Comparison of ENCODE assay signal across 8 cellular contexts in genomic region chr2:96763511-96764252, GRCh38. TPM values are rescaled to one million over a fixed set of nuclear protein-coding genes. Genes with fewer than 3 reads are reported as not detected.
A peak's percentile ranks its signal among the peaks of the same experiment; 100 is the strongest.
DNase-seq lines count a peak whose midpoint lies in the region; ATAC-seq and TF ChIP-seq lines count a peak whose summit lies in the region.

No MANE protein-coding gene starts in this region.

- no peaks in the 10 kb centered on the region for H3K27me3 ChIP-seq in CD8-positive, alpha-beta T cell (ENCODE audit: insufficient read depth, low read length)
- no peaks in the 10 kb centered on the region; the same call in 1 of the 2 replicates for H3K27me3 ChIP-seq in HAP-1 (ENCODE audit: low read depth)
- H3K27me3 ChIP-seq in esophagus squamous epithelium: no peaks in the 10 kb centered on the region
- no peaks in the 10 kb centered on the region for H3K27me3 ChIP-seq in ovary

- WGBS in esophagus squamous epithelium, 2 donors: 7 to 22% methylated on average over 6 to 7 of the region's 7 CpGs
- WGBS in ovary, 3 donors: 24 to 31% (median 25%) methylated on average over 7 of the region's 7 CpGs

- no peaks in the 10 kb centered on the region for H3K9me3 ChIP-seq in CD8-positive, alpha-beta T cell (ENCODE audit: low read length)
- H3K9me3 ChIP-seq in HAP-1 (no peaks in the 10 kb centered on the region), esophagus squamous epithelium (no peaks in the 10 kb centered on the region), ovary (no peaks in the 10 kb centered on the region)

- TF ChIP-seq POLR2A in esophagus squamous epithelium (IDR thresholded peaks at IDR 0.05): no peak
- no peak for TF ChIP-seq POLR2A in ovary (IDR thresholded peaks at IDR 0.05)

- peak in 1 of 7 experiments; percentile 30 for DNase-seq in CD8-positive, alpha-beta T cell
- DNase-seq in HAP-1 (ENCODE audit: low spot score in 2 of 2): peak; percentile 66 to 75
- no peak for DNase-seq in esophagus squamous epithelium (lab: John Stamatoyannopoulos, UW)
- no peak for DNase-seq in ovary
- DNase-seq in ureter (ENCODE audit: low spot score): no peak

- H3K4me1 Mint-ChIP-seq in CD8-positive, alpha-beta T cell (ENCODE audit: low read depth): peaks cover 78% of the 10 kb centered on the region

- no peak for ATAC-seq in CD8-positive, alpha-beta T cell
- ATAC-seq in HG03139 (IDR thresholded peaks at IDR 0.05; ENCODE audit: unreplicated experiment) (no peak), GM18519 (IDR thresholded peaks at IDR 0.05; ENCODE audit: low FRiP score, unreplicated experiment) (no peak)

- CTCF ChIA-PET in CD8-positive, alpha-beta T cell (lab: Charles Lee): interaction anchor here (0.7 to 4.1 kb wide), 21 partner anchors 11 to 226 kb away, joined by 3 to 25 read pairs (median 4); partner anchors contain the start of genes KANSL3 and LMAN2L

- no peaks in the 10 kb centered on the region for H3K27me3 Mint-ChIP-seq in CD8-positive, alpha-beta T cell (ENCODE audit: low read depth)

- peak; percentile 31 for TF ChIP-seq CTCF in CD8-positive, alpha-beta T cell (IDR thresholded peaks at IDR 0.05)
- peak; percentile 64 for TF ChIP-seq CTCF in VCaP (conservative IDR thresholded peaks at IDR 0.05)
- peak in 3 of 6 experiments; percentile 19 to 46 (median 25) for TF ChIP-seq CTCF in esophagus squamous epithelium (IDR thresholded peaks at IDR 0.05)
- peak in 1 of 3 donors; percentile 10 for TF ChIP-seq CTCF in ovary (IDR thresholded peaks at IDR 0.05)

- H3K27ac ChIP-seq in CD8-positive, alpha-beta T cell (ENCODE audit: low read depth, low read length): no peak overlapping the region
- H3K27ac ChIP-seq in VCaP (peak overlapping the region; percentile 25; the same call in 1 of the 2 replicates), esophagus squamous epithelium (peak overlapping the region; percentile 19 to 73 (median 59)), ovary (no peak overlapping the region)

- H3K36me3 Mint-ChIP-seq in CD8-positive, alpha-beta T cell: peaks cover 13% of the 10 kb centered on the region

- peak overlapping the region; percentile 95 for H3K4me3 ChIP-seq in CD8-positive, alpha-beta T cell (ENCODE audit: low read depth, low read length)
- peak overlapping the region; percentile 70 for H3K4me3 ChIP-seq in HAP-1
- peak overlapping the region; percentile 22 to 83 (median 71) for H3K4me3 ChIP-seq in esophagus squamous epithelium
- H3K4me3 ChIP-seq in ovary: peak overlapping the region; percentile 70

- H3K9me3 Mint-ChIP-seq in CD8-positive, alpha-beta T cell: no peaks in the 10 kb centered on the region

- H3K27ac Mint-ChIP-seq in CD8-positive, alpha-beta T cell: no peak overlapping the region

- no peaks in the 10 kb centered on the region for H3K36me3 ChIP-seq in CD8-positive, alpha-beta T cell (ENCODE audit: insufficient read depth, low read length)
- H3K36me3 ChIP-seq in HAP-1 (replicated peaks) (no peaks in the 10 kb centered on the region; the same call in 1 of the 2 replicates), esophagus squamous epithelium (no peaks in the 10 kb centered on the region), ovary (no peaks in the 10 kb centered on the region)

- H3K4me1 ChIP-seq in CD8-positive, alpha-beta T cell (ENCODE audit: insufficient read depth, low read length): peaks cover 50% of the 10 kb centered on the region
- H3K4me1 ChIP-seq in HAP-1 (peaks cover 19% of the 10 kb centered on the region), esophagus squamous epithelium (peaks cover 35 to 92% (median 46%) of the 10 kb centered on the region in 3 donors), ovary (ENCODE audit: insufficient read depth) (peaks cover 17% of the 10 kb centered on the region)

- TF ChIP-seq EP300 in ovary (IDR thresholded peaks at IDR 0.05): no peak

- peak overlapping the region; percentile 82 for H3K4me3 Mint-ChIP-seq in CD8-positive, alpha-beta T cell

- POLR2A ChIA-PET in CD8-positive, alpha-beta T cell (lab: Charles Lee): interaction anchor here (1.1 to 1.5 kb wide), 6 partner anchors 11 to 225 kb away, joined by 3 to 7 read pairs (median 3); partner anchors contain the start of gene ANKRD39

- in situ Hi-C loops in HAP-1 (cut with MboI; ENCODE audit: low sequenced_read_pairs): no loop called here

- intact Hi-C loops in CD8-positive, alpha-beta T cell (cut with DNase I, micrococcal nuclease): loop anchor here (2.0 to 5.0 kb wide), 3 partner anchors 37 to 496 kb away; partner anchors contain the start of genes ANKRD39 (in 1 of the 2), CIAO1 (in 1 of the 2) and TMEM127 (in 1 of the 2)
- intact Hi-C loops in esophagus squamous epithelium (cut with DNase I): loop anchor here (10.0 kb wide), 2 partner anchors 129 to 229 kb away; partner anchors contain the start of genes ARID5A and KANSL3
- intact Hi-C loops in ovary (cut with DNase I): loop anchor here in 1 of 4 donors (10.0 kb wide), 1 partner anchor 219 kb away; no protein-coding TSS in a partner anchor

RNA-seq across cellular contexts. Expression of gene CNNM4, which starts 3.0 kb away (rescaled TPM):
- total RNA-seq in CD8-positive, alpha-beta T cell: 1 to 10 TPM; 6.7 to 8.3 TPM
- 1 to 10 TPM; 3.4 to 8.5 (median 6.7) TPM for total RNA-seq in esophagus squamous epithelium
- 1 to 10 TPM; 3.9 to 8.3 (median 7.0) TPM for total RNA-seq in ovary
- polyA plus RNA-seq in ovary: 1 to 10 TPM; 2.7 to 7.1 TPM
- 16.0 TPM for total RNA-seq in ureter

RNA-seq across cellular contexts. Expression of gene LMAN2L, which starts 23.8 kb away (rescaled TPM):
- total RNA-seq in CD8-positive, alpha-beta T cell: 1 to 10 TPM; 1.1 to 1.7 TPM
- total RNA-seq in esophagus squamous epithelium: 10 to 100 TPM in 2 of 4 donors, 1 to 10 TPM in 2; 7.4 to 12.6 (median 10.5) TPM
- 10 to 100 TPM; 14.8 to 29.4 (median 22.5) TPM for total RNA-seq in ovary
- 10 to 100 TPM; 23.1 to 41.6 TPM for polyA plus RNA-seq in ovary
- 19.1 TPM for total RNA-seq in ureter

RNA-seq across cellular contexts. Expression of gene CNNM3, which starts 52.4 kb away (rescaled TPM):
- 10 to 100 TPM; 40.1 to 41.8 TPM for total RNA-seq in CD8-positive, alpha-beta T cell
- 10 to 100 TPM in 1 of 4 donors, 1 to 10 TPM in 3; 3.7 to 10.2 (median 5.5) TPM for total RNA-seq in esophagus squamous epithelium
- 10 to 100 TPM; 13.0 to 23.1 (median 18.6) TPM for total RNA-seq in ovary
- 10 to 100 TPM; 13.1 to 14.0 TPM for polyA plus RNA-seq in ovary
- total RNA-seq in ureter: 18.9 TPM

Comparison
In these comparisons a context has a peak if more than half of its experiments do, and no peak if none do; other contexts are left out.
1. DNase-seq: peak in HAP-1 (2 of 2); none in esophagus squamous epithelium (single experiment), ovary (0 of 5) and ureter (single experiment).
2. H3K27ac ChIP-seq: peak in VCaP (single experiment) and esophagus squamous epithelium (4 of 4); none in CD8-positive, alpha-beta T cell (single experiment) and ovary (0 of 2).
3. Peak in every context shown above with its lines, with median percentiles within 50 percentile points of each other: H3K4me3 ChIP-seq.